In the genomic region with DNA sequence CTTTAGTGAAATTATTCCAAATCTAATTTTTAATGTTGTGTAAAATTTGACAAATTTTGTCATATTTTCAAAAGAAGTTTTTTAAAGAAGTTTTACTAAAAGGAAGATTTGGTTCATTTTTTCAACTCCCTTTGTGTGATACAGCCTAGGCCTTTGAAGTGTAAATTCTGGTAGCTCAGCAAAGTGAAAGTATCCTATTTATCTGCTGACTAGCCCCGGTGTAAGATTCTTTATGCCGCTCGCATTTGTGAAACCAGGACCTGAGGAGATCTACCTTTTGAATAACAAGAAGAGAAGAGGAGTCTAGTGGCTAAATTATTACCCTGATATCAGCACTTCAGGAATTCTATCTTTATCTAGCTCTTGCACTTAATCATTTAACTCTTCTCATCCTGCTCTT, we compare ENCODE assay signal across 1 cellular context.
TF ChIP-seq lines count a peak whose summit lies in the region.

No MANE protein-coding gene starts in this region.

TF ChIP-seq in H1, 55 proteins besides CTCF, POLR2A, EP300 and RAD21 (continued from another document):
- TF ChIP-seq, protein P1, sequence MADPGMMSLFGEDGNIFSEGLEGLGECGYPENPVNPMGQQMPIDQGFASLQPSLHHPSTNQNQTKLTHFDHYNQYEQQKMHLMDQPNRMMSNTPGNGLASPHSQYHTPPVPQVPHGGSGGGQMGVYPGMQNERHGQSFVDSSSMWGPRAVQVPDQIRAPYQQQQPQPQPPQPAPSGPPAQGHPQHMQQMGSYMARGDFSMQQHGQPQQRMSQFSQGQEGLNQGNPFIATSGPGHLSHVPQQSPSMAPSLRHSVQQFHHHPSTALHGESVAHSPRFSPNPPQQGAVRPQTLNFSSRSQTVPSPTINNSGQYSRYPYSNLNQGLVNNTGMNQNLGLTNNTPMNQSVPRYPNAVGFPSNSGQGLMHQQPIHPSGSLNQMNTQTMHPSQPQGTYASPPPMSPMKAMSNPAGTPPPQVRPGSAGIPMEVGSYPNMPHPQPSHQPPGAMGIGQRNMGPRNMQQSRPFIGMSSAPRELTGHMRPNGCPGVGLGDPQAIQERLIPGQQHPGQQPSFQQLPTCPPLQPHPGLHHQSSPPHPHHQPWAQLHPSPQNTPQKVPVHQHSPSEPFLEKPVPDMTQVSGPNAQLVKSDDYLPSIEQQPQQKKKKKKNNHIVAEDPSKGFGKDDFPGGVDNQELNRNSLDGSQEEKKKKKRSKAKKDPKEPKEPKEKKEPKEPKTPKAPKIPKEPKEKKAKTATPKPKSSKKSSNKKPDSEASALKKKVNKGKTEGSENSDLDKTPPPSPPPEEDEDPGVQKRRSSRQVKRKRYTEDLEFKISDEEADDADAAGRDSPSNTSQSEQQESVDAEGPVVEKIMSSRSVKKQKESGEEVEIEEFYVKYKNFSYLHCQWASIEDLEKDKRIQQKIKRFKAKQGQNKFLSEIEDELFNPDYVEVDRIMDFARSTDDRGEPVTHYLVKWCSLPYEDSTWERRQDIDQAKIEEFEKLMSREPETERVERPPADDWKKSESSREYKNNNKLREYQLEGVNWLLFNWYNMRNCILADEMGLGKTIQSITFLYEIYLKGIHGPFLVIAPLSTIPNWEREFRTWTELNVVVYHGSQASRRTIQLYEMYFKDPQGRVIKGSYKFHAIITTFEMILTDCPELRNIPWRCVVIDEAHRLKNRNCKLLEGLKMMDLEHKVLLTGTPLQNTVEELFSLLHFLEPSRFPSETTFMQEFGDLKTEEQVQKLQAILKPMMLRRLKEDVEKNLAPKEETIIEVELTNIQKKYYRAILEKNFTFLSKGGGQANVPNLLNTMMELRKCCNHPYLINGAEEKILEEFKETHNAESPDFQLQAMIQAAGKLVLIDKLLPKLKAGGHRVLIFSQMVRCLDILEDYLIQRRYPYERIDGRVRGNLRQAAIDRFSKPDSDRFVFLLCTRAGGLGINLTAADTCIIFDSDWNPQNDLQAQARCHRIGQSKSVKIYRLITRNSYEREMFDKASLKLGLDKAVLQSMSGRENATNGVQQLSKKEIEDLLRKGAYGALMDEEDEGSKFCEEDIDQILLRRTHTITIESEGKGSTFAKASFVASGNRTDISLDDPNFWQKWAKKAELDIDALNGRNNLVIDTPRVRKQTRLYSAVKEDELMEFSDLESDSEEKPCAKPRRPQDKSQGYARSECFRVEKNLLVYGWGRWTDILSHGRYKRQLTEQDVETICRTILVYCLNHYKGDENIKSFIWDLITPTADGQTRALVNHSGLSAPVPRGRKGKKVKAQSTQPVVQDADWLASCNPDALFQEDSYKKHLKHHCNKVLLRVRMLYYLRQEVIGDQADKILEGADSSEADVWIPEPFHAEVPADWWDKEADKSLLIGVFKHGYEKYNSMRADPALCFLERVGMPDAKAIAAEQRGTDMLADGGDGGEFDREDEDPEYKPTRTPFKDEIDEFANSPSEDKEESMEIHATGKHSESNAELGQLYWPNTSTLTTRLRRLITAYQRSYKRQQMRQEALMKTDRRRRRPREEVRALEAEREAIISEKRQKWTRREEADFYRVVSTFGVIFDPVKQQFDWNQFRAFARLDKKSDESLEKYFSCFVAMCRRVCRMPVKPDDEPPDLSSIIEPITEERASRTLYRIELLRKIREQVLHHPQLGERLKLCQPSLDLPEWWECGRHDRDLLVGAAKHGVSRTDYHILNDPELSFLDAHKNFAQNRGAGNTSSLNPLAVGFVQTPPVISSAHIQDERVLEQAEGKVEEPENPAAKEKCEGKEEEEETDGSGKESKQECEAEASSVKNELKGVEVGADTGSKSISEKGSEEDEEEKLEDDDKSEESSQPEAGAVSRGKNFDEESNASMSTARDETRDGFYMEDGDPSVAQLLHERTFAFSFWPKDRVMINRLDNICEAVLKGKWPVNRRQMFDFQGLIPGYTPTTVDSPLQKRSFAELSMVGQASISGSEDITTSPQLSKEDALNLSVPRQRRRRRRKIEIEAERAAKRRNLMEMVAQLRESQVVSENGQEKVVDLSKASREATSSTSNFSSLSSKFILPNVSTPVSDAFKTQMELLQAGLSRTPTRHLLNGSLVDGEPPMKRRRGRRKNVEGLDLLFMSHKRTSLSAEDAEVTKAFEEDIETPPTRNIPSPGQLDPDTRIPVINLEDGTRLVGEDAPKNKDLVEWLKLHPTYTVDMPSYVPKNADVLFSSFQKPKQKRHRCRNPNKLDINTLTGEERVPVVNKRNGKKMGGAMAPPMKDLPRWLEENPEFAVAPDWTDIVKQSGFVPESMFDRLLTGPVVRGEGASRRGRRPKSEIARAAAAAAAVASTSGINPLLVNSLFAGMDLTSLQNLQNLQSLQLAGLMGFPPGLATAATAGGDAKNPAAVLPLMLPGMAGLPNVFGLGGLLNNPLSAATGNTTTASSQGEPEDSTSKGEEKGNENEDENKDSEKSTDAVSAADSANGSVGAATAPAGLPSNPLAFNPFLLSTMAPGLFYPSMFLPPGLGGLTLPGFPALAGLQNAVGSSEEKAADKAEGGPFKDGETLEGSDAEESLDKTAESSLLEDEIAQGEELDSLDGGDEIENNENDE (IDR thresholded peaks at IDR 0.05; ENCODE audit: insufficient replicate concordance, low read length), result peak; percentile 20
